Comparison of ENCODE assay signal across 13 cellular contexts in the genomic region with DNA sequence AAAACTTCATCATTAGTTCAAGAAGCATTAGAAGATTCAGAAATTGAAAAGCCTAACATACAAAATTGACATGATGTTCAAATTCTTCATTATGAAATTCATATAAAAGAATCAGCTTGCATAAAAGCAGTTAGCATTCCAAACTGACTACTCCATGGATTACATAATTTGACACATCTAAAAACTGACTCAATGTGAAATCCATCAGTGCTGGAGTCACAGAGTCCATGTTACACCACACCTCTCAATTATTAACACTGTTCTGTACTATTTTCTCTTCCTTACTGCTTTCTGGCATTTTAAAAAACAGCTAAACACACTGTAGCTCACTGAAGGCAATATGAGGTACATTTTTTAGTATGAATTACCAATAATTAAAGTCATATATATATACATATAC. TPM values are rescaled to one million over a fixed set of nuclear protein-coding genes. Genes with fewer than 3 reads are reported as not detected.
DNase-seq lines count a peak whose midpoint lies in the region; ATAC-seq and TF ChIP-seq lines count a peak whose summit lies in the region.
"Had no signal": no experiment of that assay in that cellular context is flagged by ENCODE, and none has a peak within 500 bp of the region (broad histone marks: within the 10 kb centered on the region; RNA-seq: fewer than 3 reads in every experiment).

No MANE protein-coding gene starts in this region.

- H3K56ac ChIP-seq in IMR-90 (ENCODE audit: extremely low read depth, insufficient read depth, low read length) = no peak overlapping the region

- peaks cover 0 to 11% of the 10 kb centered on the region in 2 experiments; a peak in 2 of 4 replicates for H3K79me1 ChIP-seq in IMR-90 (ENCODE audit: low read depth in 1 of 2, low read length in 2 of 2)

- TF ChIP-seq CTCF in IMR-90 (conservative IDR thresholded peaks at IDR 0.05; ENCODE audit: low read depth, low read length) = no peak

- H3K4ac ChIP-seq in IMR-90 (ENCODE audit: low read depth, low read length) = no peak overlapping the region

- no peak overlapping the region for H2BK20ac ChIP-seq in IMR-90 (ENCODE audit: low read depth, low read length)

- H4K91ac ChIP-seq in IMR-90 (ENCODE audit: insufficient read depth, low read depth, low read length) = no peak overlapping the region

- dilution Hi-C loops in IMR-90 (cut with HindIII; ENCODE audit: low sequenced_read_pairs, unreplicated experiment) = no loop called here

- H2AK9ac ChIP-seq in IMR-90 (replicated peaks; ENCODE audit: low read depth, low read length, poor library complexity) = no peak overlapping the region

- H3K27me3 ChIP-seq in IMR-90 (ENCODE audit: control insufficient read depth, insufficient read depth, low read length) (no peaks in the 10 kb centered on the region), subcutaneous abdominal adipose tissue (ENCODE audit: control insufficient read depth in 5 of 5, insufficient read depth in 4 of 5, low read length in 5 of 5) (no peaks in the 10 kb centered on the region)

- no peak overlapping the region for H4K5ac ChIP-seq in IMR-90 (ENCODE audit: low read depth, low read length)

- H3K27ac ChIP-seq in IMR-90 (ENCODE audit: insufficient read depth, low read length) (no peak overlapping the region), subcutaneous abdominal adipose tissue (ENCODE audit: low read depth, low read length) (peak overlapping the region; percentile 74)

- no peak overlapping the region for H2BK15ac ChIP-seq in IMR-90 (ENCODE audit: low read depth, low read length)

- no peak overlapping the region for H3K4me3 ChIP-seq in IMR-90 (ENCODE audit: insufficient read depth, low read depth, low read length)
- no peak overlapping the region for H3K4me3 ChIP-seq in subcutaneous abdominal adipose tissue (ENCODE audit: low read depth in 1 of 5, low read length in 5 of 5)
- H3K4me3 ChIP-seq: skin epidermis had no signal

- no peak overlapping the region for H3K18ac ChIP-seq in IMR-90 (ENCODE audit: low read depth, low read length)

- intact Hi-C loops in IMR-90 (cut with micrococcal nuclease) = no loop called here

- no peak overlapping the region for H4K8ac ChIP-seq in IMR-90 (ENCODE audit: low read depth in 2 of 2, low read length in 2 of 2)

- H3K36me3 ChIP-seq in IMR-90 (ENCODE audit: control insufficient read depth, insufficient read depth, low read length) (peaks cover 4% of the 10 kb centered on the region), subcutaneous abdominal adipose tissue (ENCODE audit: control insufficient read depth in 5 of 5, insufficient read depth in 5 of 5, low read length in 5 of 5) (peaks cover 3 to 23% (median 14%) of the 10 kb centered on the region in 5 donors)

- H3K9ac ChIP-seq in IMR-90 (ENCODE audit: low read depth, low read length) (no peak overlapping the region), subcutaneous abdominal adipose tissue (ENCODE audit: low read length in 5 of 5) (no peak overlapping the region)

- no peak overlapping the region for H3K23ac ChIP-seq in IMR-90 (ENCODE audit: low read depth, low read length)

- no peak overlapping the region for H2BK5ac ChIP-seq in IMR-90 (ENCODE audit: low read depth, low read length, poor library complexity, severe bottlenecking)

- H3K4me2 ChIP-seq in IMR-90 (ENCODE audit: low read depth, low read length) = no peak overlapping the region

- H4K20me1 ChIP-seq in IMR-90 (ENCODE audit: insufficient read depth, low read length) = no peaks in the 10 kb centered on the region

- no peak for TF ChIP-seq RAD21 in IMR-90 (IDR thresholded peaks at IDR 0.05; ENCODE audit: low read length)

- H3K14ac ChIP-seq in IMR-90 (replicated peaks; ENCODE audit: low read depth, low read length) = no peak overlapping the region

- TF ChIP-seq POLR2A in IMR-90 (IDR thresholded peaks at IDR 0.05; ENCODE audit: low read depth, low read length) = no peak

- H2AK5ac ChIP-seq in IMR-90 (ENCODE audit: low read depth, low read length) = no peak overlapping the region

- no peak overlapping the region for H2AFZ ChIP-seq in IMR-90 (replicated peaks; ENCODE audit: low read length, poor library complexity)

- CTCF ChIA-PET in IMR-90 (lab: Yijun Ruan, JAX) = no interaction called here

- ATAC-seq in IMR-90 (ENCODE audit: low read depth) (no peak), HG02678 (IDR thresholded peaks at IDR 0.05; ENCODE audit: unreplicated experiment) (no peak), GM21381 (IDR thresholded peaks at IDR 0.05; ENCODE audit: unreplicated experiment) (no peak), GM18907 (IDR thresholded peaks at IDR 0.05; ENCODE audit: unreplicated experiment) (no peak)
- ATAC-seq: activated CD8-positive, alpha-beta memory T cell treated with anti-CD3 and anti-CD28 coated beads, Interleukin-2, amount 10 ng/mL, durations not matched to agents 7 days and 5 days; left colon; naive thymus-derived CD8-positive, alpha-beta T cell had no signal

- H3K4me1 ChIP-seq in IMR-90 (ENCODE audit: control insufficient read depth, insufficient read depth, low read length) (no peaks in the 10 kb centered on the region; the same call in 1 of the 2 replicates), subcutaneous abdominal adipose tissue (ENCODE audit: control insufficient read depth in 5 of 5, insufficient read depth in 5 of 5, low read length in 5 of 5) (peaks cover 0 to 13% (median 5%) of the 10 kb centered on the region in 5 donors)

- no TSS peak for BruUV-seq in IMR-90 (replicated peaks; lab: Mats Ljungman, UMichigan)

- H2BK120ac ChIP-seq in IMR-90 (ENCODE audit: low read depth, low read length) = no peak overlapping the region

- POLR2A ChIA-PET in IMR-90 (lab: Charles Lee; ENCODE audit: unreplicated experiment) = no interaction called here

- peaks cover 4% of the 10 kb centered on the region; the same call in 1 of the 2 replicates for H3K9me1 ChIP-seq in IMR-90 (ENCODE audit: insufficient read depth, low read length)

- in situ Hi-C loops in IMR-90 (cut with MboI; ENCODE audit: low sequenced_read_pairs) = no loop called here

- H3K9me3 ChIP-seq in IMR-90 (ENCODE audit: control insufficient read depth, insufficient read depth, low read length) (no peaks in the 10 kb centered on the region), subcutaneous abdominal adipose tissue (ENCODE audit: control insufficient read depth in 5 of 5, low read length in 5 of 5) (no peaks in the 10 kb centered on the region)

- DNase-seq in IMR-90 (peak; percentile 58), dedifferentiated amniotic fluid mesenchymal stem cell (ENCODE audit: extremely low spot score) (peak; percentile 59), hepatic stellate cell (ENCODE audit: low spot score) (peak; percentile 25)
- DNase-seq: activated CD8-positive, alpha-beta memory T cell treated with anti-CD3 and anti-CD28 coated beads, Interleukin-2, amount 10 ng/mL, durations not matched to agents 7 days and 5 days; Calu3; left colon; naive thymus-derived CD8-positive, alpha-beta T cell; NCI-H1048 had no signal

TF ChIP-seq in IMR-90, 13 proteins besides CTCF, POLR2A, EP300 and RAD21:
- TF ChIP-seq SMC3 (IDR thresholded peaks at IDR 0.05; ENCODE audit: low read depth, low read length) = no peak
- peak; percentile 40; the same call in 1 of the 2 replicates for TF ChIP-seq CEBPB (IDR thresholded peaks at IDR 0.05; ENCODE audit: low read depth, low read length)

RNA-seq across cellular contexts. Expression of gene ARHGAP29, which starts 28.0 kb away (rescaled TPM):
- total RNA-seq in IMR-90 (2012; rRNA removed) = 30.3 and 45.3 TPM in 2 replicates
- polyA plus RNA-seq in IMR-90 (2012; rRNA removed) = 15.9 and 19.1 TPM in 2 replicates
- polyA plus RNA-seq in IMR-90 (2012; cell fraction: cytosol; rRNA removed) = 3.7 and 4.2 TPM in 2 replicates
- 8.5 and 39.9 TPM in 2 replicates for polyA plus RNA-seq in IMR-90 (2012; cell fraction: nucleus; rRNA removed; ENCODE audit: low replicate concordance)
- total RNA-seq: activated CD8-positive, alpha-beta memory T cell treated with anti-CD3 and anti-CD28 coated beads, Interleukin-2, amount 10 ng/mL, durations not matched to agents 7 days and 5 days; naive thymus-derived CD8-positive, alpha-beta T cell had no signal
- polyA plus RNA-seq: naive thymus-derived CD8-positive, alpha-beta T cell had no signal
